ENCODE assay signal across 36 cellular contexts in genomic region chr14:56944397-56944796, GRCh38.
A peak's percentile ranks its signal among the peaks of the same experiment; 100 is the strongest.
DNase-seq lines count a peak whose midpoint lies in the region; ATAC-seq, FAIRE-seq and TF ChIP-seq lines count a peak whose summit lies in the region.
"Had no signal": no experiment of that assay in that cellular context is flagged by ENCODE, and none has a peak within 500 bp of the region (broad histone marks: within the 10 kb centered on the region; RNA-seq: fewer than 3 reads in every experiment).

No MANE protein-coding gene starts in this region.

- H3K56ac ChIP-seq in H1 (replicated peaks; ENCODE audit: insufficient read length, low read depth, low read length), result peak overlapping the region; percentile 1

- no TSS peak for BruUV-seq in K562 (replicated peaks; lab: Mats Ljungman, UMichigan)

- no peak overlapping the region for H2BK120ac ChIP-seq in H1 (replicated peaks; ENCODE audit: low read depth, low read length)

- H2BK12ac ChIP-seq in H1 (ENCODE audit: low read depth, low read length), result no peak overlapping the region

- no peak overlapping the region for H2BK20ac ChIP-seq in H1 (ENCODE audit: low read length)

- H2BK15ac ChIP-seq in H1 (ENCODE audit: low read length), result no peak overlapping the region

- H3K23ac ChIP-seq in H1 (ENCODE audit: insufficient read length), result no peak overlapping the region

- WGBS in K562 (ENCODE audit: insufficient coverage, low coverage, missing lambda C conversion rate), result 95% methylated on average over 2 of the region's 2 CpGs
- WGBS in H1 (ENCODE audit: extremely low coverage in 1 of 2, insufficient coverage in 1 of 2, insufficient read length in 1 of 2, insufficient replicate concordance in 2 of 2, low coverage in 1 of 2, low lambda C conversion rate in 2 of 2, missing lambda C conversion rate in 1 of 2), 2 experiments, result 93% methylated on average over 2 of the region's 2 CpGs; no CpG with 5 or more reads in 1 of the 2 experiments
- WGBS in endodermal cell (ENCODE audit: insufficient coverage in 1 of 2, insufficient read length in 1 of 2), 2 experiments, result 91% methylated on average over 2 of the region's 2 CpGs; no CpG with 5 or more reads in 1 of the 2 experiments

- H3K23me2 ChIP-seq in H1 (ENCODE audit: low read depth, low read length), result no peaks in the 10 kb centered on the region

- TF ChIP-seq CTCF in D721Med (IDR thresholded peaks at IDR 0.05; ENCODE audit: insufficient read depth, missing control alignments) (no peak), K562 (IDR thresholded peaks at IDR 0.05 in 2 of 3, conservative IDR thresholded peaks at IDR 0.05 in 1 of 3; ENCODE audit: insufficient read depth in 2 of 3, low read depth in 1 of 3, low read length in 3 of 3) (no peak), H1 (IDR thresholded peaks at IDR 0.05; ENCODE audit: control extremely low read depth in 1 of 3, insufficient read depth in 1 of 3, low read depth in 1 of 3, low read length in 3 of 3) (no peak), foreskin keratinocyte (conservative IDR thresholded peaks at IDR 0.05) (no peak), endodermal cell (conservative IDR thresholded peaks at IDR 0.05) (no peak)

- peaks cover 9% of the 10 kb centered on the region for H3K9me3 Mint-ChIP-seq in endodermal cell

- H3K4me3 ChIP-seq in K562, result no peak overlapping the region
- no peak overlapping the region for H3K4me3 ChIP-seq in H1 (ENCODE audit: extremely low read depth in 1 of 4, insufficient read depth in 2 of 4, low read depth in 3 of 4, low read length in 4 of 4)
- H3K4me3 ChIP-seq in endodermal cell (ENCODE audit: low read length), result no peak overlapping the region
- H3K4me3 ChIP-seq: A549; BLaER1; BLaER1 treated with 17β-estradiol and CSF1 and Interleukin-3, amounts not matched to agents 10 nM and 100 nM had no signal

- H4K20me1 ChIP-seq in K562 (replicated peaks; ENCODE audit: control insufficient read depth, insufficient read depth, low read length), result no peaks in the 10 kb centered on the region
- no peaks in the 10 kb centered on the region for H4K20me1 ChIP-seq in H1 (replicated peaks in 1 of 2; ENCODE audit: control insufficient read depth in 1 of 2, insufficient read depth in 2 of 2, low read length in 2 of 2)
- H4K20me1 ChIP-seq: BLaER1; BLaER1 treated with 17β-estradiol and CSF1 and Interleukin-3, amounts not matched to agents 10 nM and 100 nM had no signal

- intact Hi-C loops in K562 (cut with micrococcal nuclease), result no loop called here

- no peaks in the 10 kb centered on the region; the same call in 1 of the 2 replicates for H3K79me1 ChIP-seq in H1 (ENCODE audit: low read depth, low read length)

- H3K4me1 Mint-ChIP-seq in endodermal cell, result peaks cover 32% of the 10 kb centered on the region
- H3K4me1 Mint-ChIP-seq: B cell; CD14-positive monocyte; CD4-positive, alpha-beta memory T cell; CD4-positive, CD25-positive, alpha-beta regulatory T cell; CD8-positive, alpha-beta memory T cell had no signal

- H3K27me3 Mint-ChIP-seq in endodermal cell (ENCODE audit: insufficient read depth), result no peaks in the 10 kb centered on the region
- H3K27me3 Mint-ChIP-seq: CD4-positive, CD25-positive, alpha-beta regulatory T cell had no signal

- H3K9ac ChIP-seq in K562 (ENCODE audit: insufficient read depth in 1 of 2, low read depth in 2 of 2, low read length in 2 of 2) (no peak overlapping the region), H1 (replicated peaks in 1 of 4; ENCODE audit: extremely low read depth in 1 of 4, low read depth in 3 of 4, low read length in 3 of 4) (no peak overlapping the region), endodermal cell (ENCODE audit: extremely low read depth, low read length, poor library complexity, severe bottlenecking) (no peak overlapping the region)
- H3K9ac ChIP-seq: BLaER1; BLaER1 treated with 17β-estradiol and CSF1 and Interleukin-3, amounts not matched to agents 10 nM and 100 nM had no signal

- H3K79me2 ChIP-seq in K562 (ENCODE audit: control insufficient read depth, insufficient read depth, low read length) (no peaks in the 10 kb centered on the region), H1 (ENCODE audit: control insufficient read depth in 1 of 2, insufficient read depth in 2 of 2, low read length in 2 of 2) (no peaks in the 10 kb centered on the region)

- H3K4me3 Mint-ChIP-seq in endodermal cell, result no peak overlapping the region
- H3K4me3 Mint-ChIP-seq: B cell; CD14-positive monocyte; CD4-positive, alpha-beta memory T cell; CD4-positive, alpha-beta T cell; CD4-positive, CD25-positive, alpha-beta regulatory T cell; CD8-positive, alpha-beta memory T cell; CD8-positive, alpha-beta T cell had no signal

- H3K4me1 ChIP-seq in K562 (replicated peaks in 1 of 2; ENCODE audit: control insufficient read depth in 2 of 2, insufficient read depth in 2 of 2, low read length in 2 of 2) (no peaks in the 10 kb centered on the region), H1 (replicated peaks in 1 of 4; ENCODE audit: control insufficient read depth in 3 of 4, insufficient read depth in 4 of 4, low read length in 3 of 4) (no peaks in the 10 kb centered on the region), foreskin keratinocyte (no peaks in the 10 kb centered on the region), endodermal cell (ENCODE audit: control insufficient read depth, insufficient read depth, low read length) (peaks cover 4% of the 10 kb centered on the region)
- H3K4me1 ChIP-seq: A549; BE2C; BLaER1; BLaER1 treated with 17β-estradiol and CSF1 and Interleukin-3, amounts not matched to agents 10 nM and 100 nM; Caco-2 had no signal

- TF ChIP-seq EP300 in K562 (IDR thresholded peaks at IDR 0.05; ENCODE audit: low read length) (no peak), H1 (IDR thresholded peaks at IDR 0.05; ENCODE audit: borderline replicate concordance in 1 of 2, low read depth in 2 of 2, low read length in 2 of 2) (no peak)

- no peak overlapping the region for H3K4ac ChIP-seq in H1 (replicated peaks; ENCODE audit: insufficient read length, low read depth, low read length)

- no peaks in the 10 kb centered on the region for H3K9me3 ChIP-seq in K562 (replicated peaks; ENCODE audit: control insufficient read depth, insufficient read depth, low read depth, low read length)
- no peaks in the 10 kb centered on the region for H3K9me3 ChIP-seq in H1 (ENCODE audit: insufficient read depth in 2 of 2, low read depth in 1 of 2, low read length in 1 of 2)
- H3K9me3 ChIP-seq in endodermal cell (ENCODE audit: control insufficient read depth, low read length), result peaks cover 10% of the 10 kb centered on the region
- H3K9me3 ChIP-seq: A549, BE2C, Caco-2 had no signal

- ATAC-seq in K562 (no peak), foreskin keratinocyte (no peak)
- ATAC-seq: A549; CD8-positive, alpha-beta T cell had no signal

- no peak overlapping the region for H2BK5ac ChIP-seq in H1 (ENCODE audit: low read depth, low read length)

- no peaks in the 10 kb centered on the region for H3K36me3 ChIP-seq in K562 (ENCODE audit: control insufficient read depth, insufficient read depth, low read length)
- H3K36me3 ChIP-seq in H1 (ENCODE audit: control insufficient read depth in 2 of 4, insufficient read depth in 4 of 4, low read length in 3 of 4), result no peaks in the 10 kb centered on the region
- no peaks in the 10 kb centered on the region for H3K36me3 ChIP-seq in endodermal cell (ENCODE audit: control insufficient read depth, insufficient read depth, low read length)
- H3K36me3 ChIP-seq: BE2C; BLaER1; BLaER1 treated with 17β-estradiol and CSF1 and Interleukin-3, amounts not matched to agents 10 nM and 100 nM had no signal

- no peak overlapping the region for H2AK5ac ChIP-seq in H1 (ENCODE audit: low read depth, low read length)

- no peak overlapping the region for H3K14ac ChIP-seq in H1 (ENCODE audit: insufficient read length)

- no peak overlapping the region for H4K91ac ChIP-seq in H1 (replicated peaks; ENCODE audit: insufficient read length, low read length)

- H3K27ac Mint-ChIP-seq in endodermal cell, result no peak overlapping the region
- H3K27ac Mint-ChIP-seq: B cell; CD14-positive monocyte; CD4-positive, alpha-beta memory T cell; CD4-positive, alpha-beta T cell; CD4-positive, CD25-positive, alpha-beta regulatory T cell; CD8-positive, alpha-beta memory T cell; CD8-positive, alpha-beta T cell had no signal

- peak; percentile 16 for FAIRE-seq in D721Med (lab: Jason Lieb, UNC)
- peak; percentile 51 for FAIRE-seq in HTR-8/SVneo (lab: Jason Lieb, UNC)
- FAIRE-seq in K562 (lab: Jason Lieb, UNC), result no peak
- no peak for FAIRE-seq in H1 (lab: Jason Lieb, UNC)
- FAIRE-seq: A204.1, A549 had no signal

- CTCF ChIA-PET in K562 (lab: Yijun Ruan, JAX; ENCODE audit: low intra/inter-chr PET ratio), result interaction anchor here (0.6 kb wide), 1 partner anchor 657 kb away, joined by 3 read pairs; no protein-coding TSS in a partner anchor
- CTCF ChIA-PET in H1 (lab: Charles Lee; ENCODE audit: partially characterized antibody), result interaction anchor here (0.8 to 1.4 kb wide), 8 partner anchors 8 to 365 kb away, joined by 3 to 4 read pairs (median 3); no protein-coding TSS in a partner anchor

- TF ChIP-seq RAD21 in K562 (CRISPR knock-in tag; conservative IDR thresholded peaks at IDR 0.05 in 1 of 2, IDR thresholded peaks at IDR 0.05 in 1 of 2) (no peak), H1 (IDR thresholded peaks at IDR 0.05 in 1 of 2, conservative IDR thresholded peaks at IDR 0.05 in 1 of 2; ENCODE audit: low read depth in 2 of 2, low read length in 2 of 2) (no peak)

- DNase-seq in D721Med (ENCODE audit: insufficient read length, low spot score) (no peak), HTR-8/SVneo (ENCODE audit: insufficient read length, low spot score) (no peak), K562 (ENCODE audit: extremely low read depth in 1 of 4, low spot score in 3 of 4) (no peak), H1 (ENCODE audit: low read depth in 1 of 2, low spot score in 2 of 2) (no peak), NCI-H526 (lab: John Stamatoyannopoulos, UW) (no peak), foreskin keratinocyte (no peak), endodermal cell (no peak), Ammon's horn (ENCODE audit: low spot score) (no peak)
- DNase-seq: 8988T; ACHN; AML-193; BE2C; C1 segment of cervical spinal cord; Caco-2; Calu3; CD4-positive, alpha-beta memory T cell; CD4-positive, alpha-beta T cell; CD4-positive, CD25-positive, alpha-beta regulatory T cell; CD8-positive, alpha-beta memory T cell; CD8-positive, alpha-beta T cell; COR-L47; DMS 273 treated with DMSO at 0.1 percent for 48 hours; DMS153; DMS53; DMS79; DMS79 treated with DMSO at 0.1 percent for 48 hours; DND-41; EL had no signal

- peaks cover 4% of the 10 kb centered on the region for H3K36me3 Mint-ChIP-seq in endodermal cell (ENCODE audit: low read depth)
- H3K36me3 Mint-ChIP-seq: CD14-positive monocyte; CD4-positive, alpha-beta memory T cell; CD4-positive, CD25-positive, alpha-beta regulatory T cell; CD8-positive, alpha-beta memory T cell; CD8-positive, alpha-beta T cell had no signal

- no peak overlapping the region for H4K8ac ChIP-seq in H1 (ENCODE audit: extremely low read depth, insufficient read depth, low read length)

- H3K18ac ChIP-seq in H1 (ENCODE audit: extremely low read depth, low read length), result no peak overlapping the region

- H2AFZ ChIP-seq in K562 (ENCODE audit: low read depth, low read length) (no peak overlapping the region), H1 (ENCODE audit: low read length) (no peak overlapping the region)

- TF ChIP-seq POLR2A in K562 (conservative IDR thresholded peaks at IDR 0.05) (no peak), H1 (IDR thresholded peaks at IDR 0.05; ENCODE audit: control extremely low read depth in 1 of 2, low read depth in 2 of 2, low read length in 2 of 2) (no peak)

- H3K9me1 ChIP-seq in K562 (ENCODE audit: control insufficient read depth, insufficient read depth, low read length), result no peaks in the 10 kb centered on the region

- H3K27ac ChIP-seq in K562 (ENCODE audit: extremely low read depth, low read depth, low read length), result no peak overlapping the region
- no peak overlapping the region for H3K27ac ChIP-seq in H1 (ENCODE audit: low read depth, low read length)
- H3K27ac ChIP-seq in foreskin keratinocyte, result no peak overlapping the region
- H3K27ac ChIP-seq in endodermal cell (ENCODE audit: low read depth, low read length), result no peak overlapping the region
- H3K27ac ChIP-seq: 22Rv1; A549; BLaER1; BLaER1 treated with 17β-estradiol and CSF1 and Interleukin-3, amounts not matched to agents 10 nM and 100 nM; C4-2B had no signal

- POLR2A ChIA-PET in K562 (lab: Yijun Ruan, JAX), result no interaction called here
- POLR2A ChIA-PET in H1 (lab: Charles Lee; ENCODE audit: partially characterized antibody), result no interaction called here

- H3K4me2 ChIP-seq in K562 (ENCODE audit: insufficient read depth, low read length) (no peak overlapping the region), H1 (ENCODE audit: insufficient read depth in 1 of 2, low read depth in 2 of 2, low read length in 2 of 2) (no peak overlapping the region)
- H3K4me2 ChIP-seq: A549; BLaER1; BLaER1 treated with 17β-estradiol and CSF1 and Interleukin-3, amounts not matched to agents 10 nM and 100 nM had no signal

- no peaks in the 10 kb centered on the region for H3K27me3 ChIP-seq in K562 (ENCODE audit: control insufficient read depth in 2 of 2, insufficient read depth in 2 of 2, low read length in 2 of 2)
- peaks cover 0 to 1% (median 0%) of the 10 kb centered on the region in 4 experiments; a peak in 1 of 7 replicates for H3K27me3 ChIP-seq in H1 (replicated peaks in 1 of 4; ENCODE audit: control insufficient read depth in 3 of 4, extremely low read depth in 1 of 4, insufficient read depth in 3 of 4, low read length in 3 of 4)
- H3K27me3 ChIP-seq in foreskin keratinocyte, result no peaks in the 10 kb centered on the region
- no peaks in the 10 kb centered on the region for H3K27me3 ChIP-seq in endodermal cell (ENCODE audit: control insufficient read depth, insufficient read depth, low read length, poor library complexity, severe bottlenecking)
- H3K27me3 ChIP-seq: BE2C; BLaER1; BLaER1 treated with 17β-estradiol and CSF1 and Interleukin-3, amounts not matched to agents 10 nM and 100 nM had no signal

- no peak overlapping the region for H4K5ac ChIP-seq in H1 (ENCODE audit: insufficient read length, low read depth, low read length)

- in situ Hi-C loops in K562 (cut with MboI), result no loop called here
